In genomic region chr2:39120521-39120770, GRCh38 we compare ENCODE assay signal across 8 cellular contexts.
DNase-seq lines count a peak whose midpoint lies in the region; ATAC-seq and TF ChIP-seq lines count a peak whose summit lies in the region.

No MANE protein-coding gene starts in this region.

- H3K79me2 ChIP-seq in parathyroid adenoma: peaks cover 38% of the 10 kb centered on the region

- H3K27me3 ChIP-seq in parathyroid adenoma (ENCODE audit: control insufficient read depth, insufficient read depth, low read length): no peaks in the 10 kb centered on the region

- DNase-seq in choroid plexus epithelial cell (ENCODE audit: low read depth): no peak
- no peak for DNase-seq in midbrain (lab: John Stamatoyannopoulos, UW)
- DNase-seq in LoVo (ENCODE audit: low spot score): no peak
- no peak for DNase-seq in stimulated activated CD8-positive, alpha-beta memory T cell treated with anti-CD3 and anti-CD28 coated beads, Interleukin-4, amount 100 ng/mL, for 48 hours

- peaks cover 22% of the 10 kb centered on the region for H3K4me1 ChIP-seq in parathyroid adenoma

- H2AFZ ChIP-seq in parathyroid adenoma: no peak overlapping the region

- peak overlapping the region; percentile 81 for H3K4me3 ChIP-seq in choroid plexus epithelial cell (ENCODE audit: low read depth, low read length)
- H3K4me3 ChIP-seq in parathyroid adenoma (ENCODE audit: low read depth, low read length): no peak overlapping the region

- peak overlapping the region; percentile 94 for H3K27ac ChIP-seq in parathyroid adenoma

- H3K4me2 ChIP-seq in parathyroid adenoma (ENCODE audit: low read length): no peak overlapping the region

- H3K9me3 ChIP-seq in parathyroid adenoma (ENCODE audit: control insufficient read depth, low read length): no peaks in the 10 kb centered on the region

- H3K9ac ChIP-seq in parathyroid adenoma: no peak overlapping the region

- no peaks in the 10 kb centered on the region for H3K36me3 ChIP-seq in parathyroid adenoma (ENCODE audit: control insufficient read depth, insufficient read depth, low read length)

- TF ChIP-seq CTCF in choroid plexus epithelial cell (conservative IDR thresholded peaks at IDR 0.05; ENCODE audit: low read depth, low read length): no peak
- no peak for TF ChIP-seq CTCF in parathyroid adenoma (IDR thresholded peaks at IDR 0.05)

- ATAC-seq in GM19395 (IDR thresholded peaks at IDR 0.05; ENCODE audit: unreplicated experiment): peak; percentile 23
- ATAC-seq in HG03378 (IDR thresholded peaks at IDR 0.05; ENCODE audit: unreplicated experiment): peak; percentile 9
- no peak for ATAC-seq in GM18909 (IDR thresholded peaks at IDR 0.05; ENCODE audit: poor library complexity, unreplicated experiment)
